16 cellular contexts compared by ENCODE assay signal in the genomic region with DNA sequence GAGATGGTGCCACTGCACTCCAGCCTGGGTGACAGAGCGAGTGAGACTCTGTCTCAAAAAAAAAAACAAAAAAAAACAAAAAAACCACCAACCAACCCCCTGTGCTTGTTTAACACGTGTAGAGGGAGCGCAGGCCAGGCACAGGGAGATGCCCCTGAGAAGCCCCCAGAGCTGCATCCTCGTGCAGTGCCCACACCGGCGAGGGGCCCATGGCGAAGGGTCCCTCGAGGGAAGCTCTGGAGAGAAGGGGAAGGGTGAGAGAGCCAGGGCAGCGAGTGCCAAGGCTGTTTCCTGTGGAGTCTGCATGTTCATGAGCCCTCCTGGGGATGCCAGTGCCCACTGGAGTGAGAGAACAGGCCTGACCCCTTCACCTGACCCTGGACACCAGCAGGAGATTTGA.
"Had no signal": no experiment of that assay in that cellular context is flagged by ENCODE, and none has a peak within 500 bp of the region (broad histone marks: within the 10 kb centered on the region; RNA-seq: fewer than 3 reads in every experiment).

No MANE protein-coding gene starts in this region.

- H3K36me3 ChIP-seq: heart right ventricle, vagina had no signal

- H3K9me3 ChIP-seq: body of pancreas, vagina had no signal

- DNase-seq: activated CD4-positive, alpha-beta T cell treated with anti-CD3 and anti-CD28 coated beads, Interleukin-2, amount 10 ng/mL, durations not matched to agents 24 days and 14 days; activated CD4-positive, CD25-positive, alpha-beta regulatory T cell; activated CD8-positive, alpha-beta T cell treated with anti-CD3 and anti-CD28 coated beads, Interleukin-2, amount 10 ng/mL, durations not matched to agents 7 days and 5 days; activated naive CD4-positive, alpha-beta T cell treated with anti-CD3 and anti-CD28 coated beads for 36 hours; activated T-cell treated with anti-CD3 and anti-CD28 coated beads, Interleukin-2, amount 50 U/mL, for 4 hours; body of pancreas; heart right ventricle; retina; stimulated activated naive CD4-positive, alpha-beta T cell treated with Interleukin-2 at 50 U/mL for 16 hours; T-helper 1 cell; T1000; trophoblast cell had no signal

- ATAC-seq: activated CD8-positive, alpha-beta T cell treated with anti-CD3 and anti-CD28 coated beads, Interleukin-2, amount 10 ng/mL, durations not matched to agents 7 days and 5 days; activated T-cell treated with anti-CD3 and anti-CD28 coated beads, Interleukin-2, amount 50 U/mL, for 4 hours; body of pancreas; heart right ventricle had no signal

- H3K27ac ChIP-seq: body of pancreas, heart right ventricle had no signal

- H3K4me3 ChIP-seq: body of pancreas, coronary artery, heart right ventricle, vagina had no signal

- H3K4me3 Mint-ChIP-seq: activated CD4-positive, alpha-beta T cell treated with anti-CD3 and anti-CD28 coated beads, Interleukin-2, amount 10 ng/mL, durations not matched to agents 24 days and 14 days; activated CD8-positive, alpha-beta T cell treated with anti-CD3 and anti-CD28 coated beads, Interleukin-2, amount 10 ng/mL, durations not matched to agents 7 days and 5 days; activated naive CD4-positive, alpha-beta T cell treated with anti-CD3 and anti-CD28 coated beads for 36 hours; activated T-cell treated with anti-CD3 and anti-CD28 coated beads, Interleukin-2, amount 50 U/mL, for 4 hours; memory B cell; nephron had no signal

- H3K9me3 Mint-ChIP-seq: activated T-cell treated with anti-CD3 and anti-CD28 coated beads, Interleukin-2, amount 50 U/mL, for 4 hours; memory B cell; nephron had no signal

- H3K27me3 Mint-ChIP-seq: activated CD4-positive, alpha-beta T cell treated with anti-CD3 and anti-CD28 coated beads, Interleukin-2, amount 10 ng/mL, durations not matched to agents 24 days and 14 days; memory B cell had no signal

- H3K27me3 ChIP-seq: body of pancreas, heart right ventricle, vagina had no signal

- H3K27ac Mint-ChIP-seq: activated CD4-positive, alpha-beta T cell treated with anti-CD3 and anti-CD28 coated beads, Interleukin-2, amount 10 ng/mL, durations not matched to agents 24 days and 14 days; activated CD8-positive, alpha-beta T cell treated with anti-CD3 and anti-CD28 coated beads, Interleukin-2, amount 10 ng/mL, durations not matched to agents 7 days and 5 days had no signal
